27 cellular contexts compared by ENCODE assay signal in the genomic region with DNA sequence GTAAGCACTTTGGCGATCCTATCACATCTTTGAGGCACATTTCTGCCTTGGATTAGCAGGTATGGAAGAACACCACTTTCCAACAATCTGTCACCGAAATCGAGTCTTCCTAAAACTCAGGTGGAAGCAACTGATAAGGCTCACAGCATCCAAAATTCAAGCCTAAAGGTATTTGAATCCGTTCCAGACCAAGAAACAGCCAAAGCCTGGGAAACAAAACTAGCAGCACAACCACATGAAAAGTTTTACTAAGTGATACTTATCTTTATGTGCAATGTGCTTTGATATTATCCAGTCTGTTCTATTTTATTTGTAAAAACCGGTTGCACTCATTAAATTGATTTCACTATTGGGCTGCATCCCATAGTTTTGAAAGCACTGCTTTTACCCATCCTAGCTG.
"Had no signal": no experiment of that assay in that cellular context is flagged by ENCODE, and none has a peak within 500 bp of the region (broad histone marks: within the 10 kb centered on the region; RNA-seq: fewer than 3 reads in every experiment).

No MANE protein-coding gene starts in this region.

- H3K4me1 Mint-ChIP-seq: neural crest cell; stimulated activated effector memory CD8-positive, alpha-beta T cell treated with anti-CD3 and anti-CD28 coated beads, Interleukin-12 subunit alpha, Interleukin-12 subunit beta, amount 100 ng/mL, for 72 hours; stimulated activated naive B cell treated with anti-CD40 and anti-IgM and Interleukin-4, amounts not matched to agents 10 μg/mL and 1 μg/mL and 100 μg/mL, for 72 hours had no signal

- H3K27me3 ChIP-seq: neutrophil, pancreas, right lobe of liver, sigmoid colon, stomach, thyroid gland, tibial nerve, upper lobe of left lung, vagina had no signal

- ATAC-seq: natural killer cell treated with Interleukin-12 subunit alpha and Interleukin-12 subunit beta and Interleukin-15 and Interleukin-18, amount 100 ng/mL, for 72 hours; pancreas; psoas muscle; right cardiac atrium; right lobe of liver; stimulated activated effector memory CD8-positive, alpha-beta T cell treated with anti-CD3 and anti-CD28 coated beads, Interleukin-12 subunit alpha, Interleukin-12 subunit beta, amount 100 ng/mL, for 72 hours; stimulated activated naive B cell treated with anti-CD40 and anti-IgM and Interleukin-4, amounts not matched to agents 10 μg/mL and 1 μg/mL and 100 μg/mL, for 72 hours had no signal

- H3K4me1 ChIP-seq: pancreas, psoas muscle, right lobe of liver, sigmoid colon, stomach, thyroid gland, tibial nerve, upper lobe of left lung, vagina had no signal

- H3K4me3 ChIP-seq: pancreas, psoas muscle, right lobe of liver, sigmoid colon, stomach, thoracic aorta, thyroid gland, tibial nerve, upper lobe of left lung, vagina had no signal

- FAIRE-seq: pancreas, small intestine, urothelium cell line had no signal

- H3K4me3 Mint-ChIP-seq: natural killer cell treated with Interleukin-12 subunit alpha and Interleukin-12 subunit beta and Interleukin-15 and Interleukin-18, amount 100 ng/mL, for 72 hours; nephron progenitor cell; neural crest cell; stimulated activated effector memory CD8-positive, alpha-beta T cell treated with anti-CD3 and anti-CD28 coated beads, Interleukin-12 subunit alpha, Interleukin-12 subunit beta, amount 100 ng/mL, for 72 hours; stimulated activated naive B cell treated with anti-CD40 and anti-IgM and Interleukin-4, amounts not matched to agents 10 μg/mL and 1 μg/mL and 100 μg/mL, for 72 hours; stimulated activated naive CD8-positive, alpha-beta T cell treated with anti-CD3 and anti-CD28 coated beads, Interleukin-15, Interleukin-2, amounts not matched to agents 100 ng/mL and 50 ng/mL, for 24 hours had no signal

- H3K27ac Mint-ChIP-seq: natural killer cell treated with Interleukin-12 subunit alpha and Interleukin-12 subunit beta and Interleukin-15 and Interleukin-18, amount 100 ng/mL, for 72 hours; nephron progenitor cell; stimulated activated effector memory CD8-positive, alpha-beta T cell treated with anti-CD3 and anti-CD28 coated beads, Interleukin-12 subunit alpha, Interleukin-12 subunit beta, amount 100 ng/mL, for 72 hours; stimulated activated naive B cell treated with anti-CD40 and anti-IgM and Interleukin-4, amounts not matched to agents 10 μg/mL and 1 μg/mL and 100 μg/mL, for 72 hours; stimulated activated naive CD8-positive, alpha-beta T cell treated with anti-CD3 and anti-CD28 coated beads, Interleukin-15, Interleukin-2, amounts not matched to agents 100 ng/mL and 50 ng/mL, for 24 hours had no signal

- H3K9me3 ChIP-seq: pancreas, psoas muscle, right lobe of liver, thoracic aorta, thyroid gland, vagina had no signal

- H3K9me3 Mint-ChIP-seq: natural killer cell treated with Interleukin-12 subunit alpha and Interleukin-12 subunit beta and Interleukin-15 and Interleukin-18, amount 100 ng/mL, for 72 hours; stimulated activated effector memory CD8-positive, alpha-beta T cell treated with anti-CD3 and anti-CD28 coated beads, Interleukin-12 subunit alpha, Interleukin-12 subunit beta, amount 100 ng/mL, for 72 hours; stimulated activated naive CD8-positive, alpha-beta T cell treated with anti-CD3 and anti-CD28 coated beads, Interleukin-15, Interleukin-2, amounts not matched to agents 100 ng/mL and 50 ng/mL, for 24 hours had no signal

- H3K36me3 ChIP-seq: neutrophil, pancreas, right lobe of liver, sigmoid colon, stomach, thoracic aorta, thyroid gland, tibial nerve, upper lobe of left lung, vagina had no signal

- H3K27ac ChIP-seq: neutrophil, pancreas, psoas muscle, right lobe of liver, sigmoid colon, stomach, thoracic aorta, thyroid gland, tibial nerve, upper lobe of left lung, vagina had no signal

- H3K36me3 Mint-ChIP-seq: natural killer cell treated with Interleukin-12 subunit alpha and Interleukin-12 subunit beta and Interleukin-15 and Interleukin-18, amount 100 ng/mL, for 72 hours; stimulated activated effector memory CD8-positive, alpha-beta T cell treated with anti-CD3 and anti-CD28 coated beads, Interleukin-12 subunit alpha, Interleukin-12 subunit beta, amount 100 ng/mL, for 72 hours; stimulated activated naive B cell treated with anti-CD40 and anti-IgM and Interleukin-4, amounts not matched to agents 10 μg/mL and 1 μg/mL and 100 μg/mL, for 72 hours had no signal

- DNase-seq: nephron progenitor cell; nucleus accumbens; pancreas; psoas muscle; right cardiac atrium; right lobe of liver; sigmoid colon; small intestine; stimulated activated CD4-positive, alpha-beta T cell treated with anti-CD3 and anti-CD28 coated beads, Interleukin-15, amount 100 ng/mL, for 24 hours; stimulated activated CD4-positive, alpha-beta T cell treated with anti-CD3 and anti-CD28 coated beads, Interleukin-2, amount 100 ng/mL, for 24 hours; stimulated activated CD4-positive, alpha-beta T cell treated with anti-CD3 and anti-CD28 coated beads, Interleukin-2, amount 100 ng/mL, for 48 hours; stimulated activated CD4-positive, alpha-beta T cell treated with anti-CD3 and anti-CD28 coated beads, Interleukin-4, amount 100 ng/mL, for 24 hours; stimulated activated naive B cell treated with anti-CD40 and anti-IgM and Interleukin-4, amounts not matched to agents 10 μg/mL and 1 μg/mL and 100 μg/mL, for 72 hours; stimulated activated naive CD4-positive, alpha-beta T cell treated with Interleukin-2 at 50 U/mL for 16 hours; stomach; thyroid gland; trophoblast cell; upper lobe of left lung had no signal
